In the genomic region with DNA sequence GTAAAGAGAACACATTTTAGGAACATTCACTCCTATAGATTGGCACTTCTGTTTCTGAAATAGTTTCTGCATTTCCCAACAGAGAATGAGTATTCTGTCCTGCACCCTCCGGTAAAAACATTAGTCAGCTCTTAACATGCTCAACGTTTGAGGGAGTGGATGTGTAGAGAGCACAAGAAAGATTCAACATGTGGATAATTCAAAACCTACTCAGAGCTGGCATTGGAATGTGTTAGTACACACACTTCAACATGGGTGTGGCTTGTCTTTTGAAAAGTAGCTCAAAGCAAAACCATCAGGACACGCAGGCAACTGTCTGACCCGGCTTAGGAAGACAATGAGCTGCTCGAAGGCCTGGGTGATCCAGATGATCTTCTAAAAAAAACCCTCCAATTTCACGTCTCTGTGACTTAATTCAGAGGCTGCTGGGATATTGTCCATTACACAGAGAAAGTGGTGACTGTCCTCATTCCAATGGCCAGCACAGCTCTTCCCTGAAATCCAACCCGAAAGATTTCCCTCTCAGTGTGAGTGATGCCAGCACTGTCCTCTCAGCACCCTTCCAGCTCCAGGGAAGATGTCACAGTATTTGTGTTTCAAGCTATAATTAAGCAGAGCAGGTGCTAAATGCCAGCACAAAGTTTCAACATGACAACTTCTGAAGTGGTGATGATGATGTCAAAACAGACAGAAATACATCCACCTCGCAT, we compare ENCODE assay signal across 10 cellular contexts. TPM values are rescaled to one million over a fixed set of nuclear protein-coding genes. Genes with fewer than 3 reads are reported as not detected.
A peak's percentile ranks its signal among the peaks of the same experiment; 100 is the strongest.
DNase-seq lines count a peak whose midpoint lies in the region; FAIRE-seq and TF ChIP-seq lines count a peak whose summit lies in the region.
"Had no signal": no experiment of that assay in that cellular context is flagged by ENCODE, and none has a peak within 500 bp of the region (broad histone marks: within the 10 kb centered on the region; RNA-seq: fewer than 3 reads in every experiment).

No MANE protein-coding gene starts in this region.

- intact Hi-C loops in activated T-helper 2 cell treated with anti-CD3 and anti-CD28 coated beads, Interferon-gamma antibody, Interleukin-2, Interleukin-4, amounts not matched to agents 10 μg/mL and 5 μg/mL and 100 μg/mL, durations not matched to agents 14 hours and 24 hours and 36 hours (cut with micrococcal nuclease): no loop called here

- no peaks in the 10 kb centered on the region for H3K27me3 ChIP-seq in SK-N-SH (ENCODE audit: insufficient read depth)
- H3K27me3 ChIP-seq: upper lobe of left lung had no signal

- TF ChIP-seq RAD21 in SK-N-SH (IDR thresholded peaks at IDR 0.05; ENCODE audit: low read length): no peak

- TF ChIP-seq CTCF in SK-N-SH (IDR thresholded peaks at IDR 0.05) (no peak), fibroblast of mammary gland (conservative IDR thresholded peaks at IDR 0.05; ENCODE audit: control insufficient read depth, insufficient read depth, low read depth, low read length) (no peak)

- no peak for TF ChIP-seq POLR2A in erythroblast (IDR thresholded peaks at IDR 0.05; ENCODE audit: low read length)

- CTCF ChIA-PET in SK-N-SH (lab: Yijun Ruan, JAX): no interaction called here

- H3K4me2 ChIP-seq in SK-N-SH: 0 out of 2 replicates have a peak overlapping the region, but pooled peaks have one; percentile 0

- H2AFZ ChIP-seq in SK-N-SH (ENCODE audit: low read depth): no peak overlapping the region

- FAIRE-seq in frontal cortex (lab: Jason Lieb, UNC): no peak

- WGBS in SK-N-SH (ENCODE audit: low lambda C conversion rate): 66% methylated on average over 7 of the region's 8 CpGs

- H3K9ac ChIP-seq in SK-N-SH: no peak overlapping the region; the same call in 1 of the 2 replicates

- H3K79me2 ChIP-seq in SK-N-SH (ENCODE audit: insufficient read depth): peaks cover 100% of the 10 kb centered on the region

- H3K36me3 ChIP-seq in SK-N-SH (replicated peaks in 1 of 2; ENCODE audit: control insufficient read depth in 1 of 2, insufficient read depth in 2 of 2, low read length in 1 of 2): peaks cover 36 to 86% of the 10 kb centered on the region in 2 experiments
- H3K36me3 ChIP-seq: upper lobe of left lung had no signal

- peaks cover 71% of the 10 kb centered on the region for H3F3A ChIP-seq in SK-N-SH (replicated peaks; ENCODE audit: insufficient read depth)

- DNase-seq in GM04504 (ENCODE audit: low read depth) (peak; percentile 61), SK-N-SH (no peak), fibroblast of mammary gland (ENCODE audit: low read depth) (peak; percentile 90), renal cortical epithelial cell (ENCODE audit: low read depth) (peak; percentile 38), frontal cortex (ENCODE audit: low spot score in 2 of 2) (no peak), erythroblast (lab: John Stamatoyannopoulos, UW) (no peak), NCI-H82 treated with DMSO at 0.1 percent for 48 hours (lab: John Stamatoyannopoulos, UW; ENCODE audit: unreplicated experiment) (no peak)
- no peak for DNase-seq in activated T-helper 2 cell treated with anti-CD3 and anti-CD28 coated beads, Interferon-gamma antibody, Interleukin-2, Interleukin-4, amounts not matched to agents 10 μg/mL and 5 μg/mL and 100 μg/mL, durations not matched to agents 14 hours and 24 hours and 36 hours (ENCODE audit: low spot score)
- DNase-seq: NCI-H146, upper lobe of left lung had no signal

- no peak for TF ChIP-seq EP300 in SK-N-SH (IDR thresholded peaks at IDR 0.05; ENCODE audit: borderline replicate concordance in 1 of 2, low read depth in 1 of 2, low read length in 1 of 2)

- H4K20me1 ChIP-seq in SK-N-SH (ENCODE audit: insufficient read depth): peaks cover 98% of the 10 kb centered on the region

- H3K9me2 ChIP-seq in SK-N-SH: no peaks in the 10 kb centered on the region

- peak overlapping the region in 1 of 2 experiments; percentile 89; a peak in 2 of 4 replicates for H3K27ac ChIP-seq in SK-N-SH (ENCODE audit: low read depth in 2 of 2, low read length in 1 of 2)
- H3K27ac ChIP-seq: upper lobe of left lung had no signal

- no peak overlapping the region for H3K4me3 ChIP-seq in SK-N-SH (ENCODE audit: low read depth in 2 of 2, low read length in 1 of 2)
- no peak overlapping the region for H3K4me3 ChIP-seq in fibroblast of mammary gland (ENCODE audit: control insufficient read depth, low read depth, low read length)
- H3K4me3 ChIP-seq: upper lobe of left lung had no signal

- H3K4me3 Mint-ChIP-seq in activated T-helper 2 cell treated with anti-CD3 and anti-CD28 coated beads, Interferon-gamma antibody, Interleukin-2, Interleukin-4, amounts not matched to agents 10 μg/mL and 5 μg/mL and 100 μg/mL, durations not matched to agents 14 hours and 24 hours and 36 hours (ENCODE audit: low read depth): no peak overlapping the region

- no peaks in the 10 kb centered on the region for H3K9me3 ChIP-seq in SK-N-SH
- H3K9me3 ChIP-seq: upper lobe of left lung had no signal

- H3K4me1 Mint-ChIP-seq in activated T-helper 2 cell treated with anti-CD3 and anti-CD28 coated beads, Interferon-gamma antibody, Interleukin-2, Interleukin-4, amounts not matched to agents 10 μg/mL and 5 μg/mL and 100 μg/mL, durations not matched to agents 14 hours and 24 hours and 36 hours (ENCODE audit: low read depth): peaks cover 3% of the 10 kb centered on the region

- no peaks in the 10 kb centered on the region for H3K36me3 Mint-ChIP-seq in activated T-helper 2 cell treated with anti-CD3 and anti-CD28 coated beads, Interferon-gamma antibody, Interleukin-2, Interleukin-4, amounts not matched to agents 10 μg/mL and 5 μg/mL and 100 μg/mL, durations not matched to agents 14 hours and 24 hours and 36 hours (ENCODE audit: low read depth)

- peaks cover 4 to 53% of the 10 kb centered on the region in 2 experiments for H3K4me1 ChIP-seq in SK-N-SH (ENCODE audit: control insufficient read depth in 1 of 2, insufficient read depth in 2 of 2, low read depth in 1 of 2, low read length in 1 of 2)

- H3K9me3 Mint-ChIP-seq in activated T-helper 2 cell treated with anti-CD3 and anti-CD28 coated beads, Interferon-gamma antibody, Interleukin-2, Interleukin-4, amounts not matched to agents 10 μg/mL and 5 μg/mL and 100 μg/mL, durations not matched to agents 14 hours and 24 hours and 36 hours: no peaks in the 10 kb centered on the region

- H3K27me3 Mint-ChIP-seq in activated T-helper 2 cell treated with anti-CD3 and anti-CD28 coated beads, Interferon-gamma antibody, Interleukin-2, Interleukin-4, amounts not matched to agents 10 μg/mL and 5 μg/mL and 100 μg/mL, durations not matched to agents 14 hours and 24 hours and 36 hours (ENCODE audit: low read depth): no peaks in the 10 kb centered on the region

- POLR2A ChIA-PET in SK-N-SH (lab: Yijun Ruan, JAX): no interaction called here

- no peak overlapping the region for H3K27ac Mint-ChIP-seq in activated T-helper 2 cell treated with anti-CD3 and anti-CD28 coated beads, Interferon-gamma antibody, Interleukin-2, Interleukin-4, amounts not matched to agents 10 μg/mL and 5 μg/mL and 100 μg/mL, durations not matched to agents 14 hours and 24 hours and 36 hours

TF ChIP-seq in SK-N-SH, 30 proteins besides CTCF, POLR2A, EP300 and RAD21 (continues in another document):
- TF ChIP-seq RCOR1 (IDR thresholded peaks at IDR 0.05; ENCODE audit: low read length) (no peak), CHD2 (IDR thresholded peaks at IDR 0.05; ENCODE audit: low read length, partially characterized antibody) (no peak), GATA2 (CRISPR knock-in tag; IDR thresholded peaks at IDR 0.05) (no peak)
- TF ChIP-seq, protein P1, sequence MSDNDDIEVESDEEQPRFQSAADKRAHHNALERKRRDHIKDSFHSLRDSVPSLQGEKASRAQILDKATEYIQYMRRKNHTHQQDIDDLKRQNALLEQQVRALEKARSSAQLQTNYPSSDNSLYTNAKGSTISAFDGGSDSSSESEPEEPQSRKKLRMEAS (IDR thresholded peaks at IDR 0.05; ENCODE audit: low read depth): no peak
- TF ChIP-seq, protein P2, sequence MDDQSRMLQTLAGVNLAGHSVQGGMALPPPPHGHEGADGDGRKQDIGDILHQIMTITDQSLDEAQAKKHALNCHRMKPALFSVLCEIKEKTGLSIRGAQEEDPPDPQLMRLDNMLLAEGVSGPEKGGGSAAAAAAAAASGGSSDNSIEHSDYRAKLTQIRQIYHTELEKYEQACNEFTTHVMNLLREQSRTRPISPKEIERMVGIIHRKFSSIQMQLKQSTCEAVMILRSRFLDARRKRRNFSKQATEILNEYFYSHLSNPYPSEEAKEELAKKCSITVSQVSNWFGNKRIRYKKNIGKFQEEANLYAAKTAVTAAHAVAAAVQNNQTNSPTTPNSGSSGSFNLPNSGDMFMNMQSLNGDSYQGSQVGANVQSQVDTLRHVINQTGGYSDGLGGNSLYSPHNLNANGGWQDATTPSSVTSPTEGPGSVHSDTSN (IDR thresholded peaks at IDR 0.05): no peak
- TF ChIP-seq, protein P3, sequence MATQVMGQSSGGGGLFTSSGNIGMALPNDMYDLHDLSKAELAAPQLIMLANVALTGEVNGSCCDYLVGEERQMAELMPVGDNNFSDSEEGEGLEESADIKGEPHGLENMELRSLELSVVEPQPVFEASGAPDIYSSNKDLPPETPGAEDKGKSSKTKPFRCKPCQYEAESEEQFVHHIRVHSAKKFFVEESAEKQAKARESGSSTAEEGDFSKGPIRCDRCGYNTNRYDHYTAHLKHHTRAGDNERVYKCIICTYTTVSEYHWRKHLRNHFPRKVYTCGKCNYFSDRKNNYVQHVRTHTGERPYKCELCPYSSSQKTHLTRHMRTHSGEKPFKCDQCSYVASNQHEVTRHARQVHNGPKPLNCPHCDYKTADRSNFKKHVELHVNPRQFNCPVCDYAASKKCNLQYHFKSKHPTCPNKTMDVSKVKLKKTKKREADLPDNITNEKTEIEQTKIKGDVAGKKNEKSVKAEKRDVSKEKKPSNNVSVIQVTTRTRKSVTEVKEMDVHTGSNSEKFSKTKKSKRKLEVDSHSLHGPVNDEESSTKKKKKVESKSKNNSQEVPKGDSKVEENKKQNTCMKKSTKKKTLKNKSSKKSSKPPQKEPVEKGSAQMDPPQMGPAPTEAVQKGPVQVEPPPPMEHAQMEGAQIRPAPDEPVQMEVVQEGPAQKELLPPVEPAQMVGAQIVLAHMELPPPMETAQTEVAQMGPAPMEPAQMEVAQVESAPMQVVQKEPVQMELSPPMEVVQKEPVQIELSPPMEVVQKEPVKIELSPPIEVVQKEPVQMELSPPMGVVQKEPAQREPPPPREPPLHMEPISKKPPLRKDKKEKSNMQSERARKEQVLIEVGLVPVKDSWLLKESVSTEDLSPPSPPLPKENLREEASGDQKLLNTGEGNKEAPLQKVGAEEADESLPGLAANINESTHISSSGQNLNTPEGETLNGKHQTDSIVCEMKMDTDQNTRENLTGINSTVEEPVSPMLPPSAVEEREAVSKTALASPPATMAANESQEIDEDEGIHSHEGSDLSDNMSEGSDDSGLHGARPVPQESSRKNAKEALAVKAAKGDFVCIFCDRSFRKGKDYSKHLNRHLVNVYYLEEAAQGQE (IDR thresholded peaks at IDR 0.05; ENCODE audit: low read depth, low read length): no peak

RNA-seq across cellular contexts. Expression of a gene that starts 18.1 kb away (rescaled TPM):
- polyA plus RNA-seq in SK-N-SH (2012; rRNA removed): 248 and 298 TPM in 2 replicates
- 185 and 239 TPM in 2 replicates for polyA plus RNA-seq in SK-N-SH (2012; cell fraction: cytosol; rRNA removed)
- polyA plus RNA-seq in SK-N-SH (2012; cell fraction: nucleus; rRNA removed): 255 and 545 TPM in 2 replicates
- total RNA-seq in renal cortical epithelial cell: 353 and 808 TPM in 2 replicates
- 18.8 TPM for total RNA-seq in frontal cortex
- 0.80 and 1.2 TPM in 2 replicates for total RNA-seq in activated T-helper 2 cell treated with anti-CD3 and anti-CD28 coated beads, Interferon-gamma antibody, Interleukin-2, Interleukin-4, amounts not matched to agents 10 μg/mL and 5 μg/mL and 100 μg/mL, durations not matched to agents 14 hours and 24 hours and 36 hours

Comparison
In these comparisons a context has a peak if more than half of its experiments do, and no peak if none do; other contexts are left out.
1. DNase-seq: peak in GM04504 (single experiment), fibroblast of mammary gland (single experiment) and renal cortical epithelial cell (single experiment); none in SK-N-SH (single experiment), frontal cortex (0 of 2), erythroblast (0 of 2), activated T-helper 2 cell treated with anti-CD3 and anti-CD28 coated beads, Interferon-gamma antibody, Interleukin-2, Interleukin-4, amounts not matched to agents 10 μg/mL and 5 μg/mL and 100 μg/mL, durations not matched to agents 14 hours and 24 hours and 36 hours (single experiment) and NCI-H82 treated with DMSO at 0.1 percent for 48 hours (single experiment).
2. RNA of a gene that starts 18.1 kb away (total RNA-seq): 353 to 808 TPM in renal cortical epithelial cell; 18.8 TPM in frontal cortex (single experiment) and 0.80 to 1.2 TPM in activated T-helper 2 cell treated with anti-CD3 and anti-CD28 coated beads, Interferon-gamma antibody, Interleukin-2, Interleukin-4, amounts not matched to agents 10 μg/mL and 5 μg/mL and 100 μg/mL, durations not matched to agents 14 hours and 24 hours and 36 hours; every median in the first group is over 10 times any median in the second.